27 cellular contexts compared by ENCODE assay signal in the genomic region with DNA sequence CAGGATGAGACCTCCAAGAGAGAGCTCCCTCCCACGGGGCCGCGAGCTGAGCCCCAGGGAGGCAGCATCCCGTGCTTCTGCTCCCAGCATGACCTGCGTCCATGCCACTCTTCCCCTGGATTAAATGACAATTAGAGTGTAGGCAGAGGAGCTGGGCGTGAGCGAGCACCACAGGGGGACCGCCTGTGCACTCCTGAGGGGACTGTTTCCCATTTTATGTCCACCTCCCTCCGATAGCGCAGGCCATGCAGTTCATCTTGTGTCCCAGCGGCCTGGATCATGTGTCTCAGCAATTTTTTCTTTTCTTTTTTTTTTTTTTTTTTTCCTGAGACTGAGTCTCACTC. TPM values are rescaled to one million over a fixed set of nuclear protein-coding genes. Genes with fewer than 3 reads are reported as not detected.
"Had no signal": no experiment of that assay in that cellular context is flagged by ENCODE, and none has a peak within 500 bp of the region (broad histone marks: within the 10 kb centered on the region; RNA-seq: fewer than 3 reads in every experiment).

No MANE protein-coding gene starts in this region.

- H3K4me3 Mint-ChIP-seq: activated CD8-positive, alpha-beta memory T cell treated with anti-CD3 and anti-CD28 coated beads, Interleukin-2, amount 10 ng/mL, durations not matched to agents 7 days and 5 days; activated naive CD8-positive, alpha-beta T cell; nephron had no signal

- H3K4me1 Mint-ChIP-seq: nephron had no signal

- FAIRE-seq: islet of Langerhans had no signal

- H3K4me2 ChIP-seq: hepatocyte had no signal

- H3K9me3 Mint-ChIP-seq: nephron had no signal

- H3K4me1 ChIP-seq: body of pancreas had no signal

- H3K4me3 ChIP-seq: body of pancreas, hepatocyte, sigmoid colon, tibial artery had no signal

- H3K27me3 Mint-ChIP-seq: activated naive CD8-positive, alpha-beta T cell had no signal

- H3K27ac Mint-ChIP-seq: activated CD8-positive, alpha-beta memory T cell treated with anti-CD3 and anti-CD28 coated beads, Interleukin-2, amount 10 ng/mL, durations not matched to agents 7 days and 5 days; activated naive CD8-positive, alpha-beta T cell; nephron had no signal

- H2AFZ ChIP-seq: hepatocyte had no signal

- H3K79me2 ChIP-seq: hepatocyte had no signal

- ATAC-seq: activated CD8-positive, alpha-beta memory T cell treated with anti-CD3 and anti-CD28 coated beads, Interleukin-2, amount 10 ng/mL, durations not matched to agents 7 days and 5 days; body of pancreas; left cardiac atrium; stimulated activated naive CD8-positive, alpha-beta T cell treated with anti-CD3 and anti-CD28 coated beads, Interleukin-15, Interleukin-2, amounts not matched to agents 100 U/mL and 50 U/mL, for 24 hours had no signal

- H3K27me3 ChIP-seq: body of pancreas, hepatocyte had no signal

- H3K9me3 ChIP-seq: body of pancreas, sigmoid colon, tibial artery had no signal

- H3K27ac ChIP-seq: body of pancreas, epithelial cell of prostate, hepatocyte, sigmoid colon, tibial artery had no signal

- DNase-seq: activated CD4-positive, CD25-positive, alpha-beta regulatory T cell; activated CD8-positive, alpha-beta memory T cell treated with anti-CD3 and anti-CD28 coated beads, Interleukin-2, amount 10 ng/mL, durations not matched to agents 7 days and 5 days; amygdala; body of pancreas; foreskin fibroblast; left cardiac atrium; mesenchymal stem cell; occipital lobe; posterior cingulate gyrus; sigmoid colon; stimulated activated CD4-positive, alpha-beta T cell treated with anti-CD3 and anti-CD28 coated beads, Interleukin-4, amount 100 ng/mL, for 4 hours; stimulated activated naive CD8-positive, alpha-beta T cell treated with anti-CD3 and anti-CD28 coated beads, Interleukin-15, Interleukin-2, amounts not matched to agents 100 U/mL and 50 U/mL, for 24 hours; substantia nigra; SW 1271; T-helper 9 cell; tibial artery had no signal

RNA-seq across cellular contexts. Expression of a gene that starts 5.8 kb away (rescaled TPM):
- total RNA-seq: body of pancreas, cardiac septum, dermis microvascular lymphatic vessel endothelial cell, glomerular endothelial cell, hepatocyte, left cardiac atrium, mucosa of gallbladder, occipital lobe, renal cortical epithelial cell, sigmoid colon, urinary bladder had no signal

RNA-seq across cellular contexts. Expression of a gene that starts 53.7 kb away (rescaled TPM):
- total RNA-seq: urinary bladder had no signal
